ENCODE assay signal across 31 cellular contexts in the genomic region with DNA sequence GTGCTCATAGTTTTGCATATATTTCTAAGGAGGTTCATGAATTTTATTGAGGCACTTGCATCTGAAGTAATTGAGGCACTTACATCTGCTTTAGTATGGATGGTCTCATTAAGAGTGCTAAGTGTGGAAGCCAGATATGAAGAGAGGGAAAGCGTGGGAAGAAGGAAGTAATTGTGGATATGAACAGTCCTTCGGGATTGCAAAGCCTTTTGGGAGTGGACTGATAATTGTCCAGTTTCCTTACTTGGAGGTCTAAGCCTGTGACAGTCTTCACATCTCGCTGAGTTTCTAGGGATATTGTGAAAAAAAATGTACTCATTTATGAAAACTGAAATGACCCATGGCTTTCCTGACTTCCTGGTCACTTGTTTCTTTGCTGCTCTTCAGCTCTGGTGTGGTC.
"Had no signal": no experiment of that assay in that cellular context is flagged by ENCODE, and none has a peak within 500 bp of the region (broad histone marks: within the 10 kb centered on the region; RNA-seq: fewer than 3 reads in every experiment).

No MANE protein-coding gene starts in this region.

- H3K36me3 ChIP-seq: Peyer's patch, WERI-Rb-1 had no signal

- H3K27me3 ChIP-seq: Peyer's patch had no signal

- H3K9me3 ChIP-seq: Peyer's patch had no signal

- H3K4me2 ChIP-seq: KMS-11 had no signal

- ATAC-seq: activated CD8-positive, alpha-beta memory T cell treated with anti-CD3 and anti-CD28 coated beads, Interleukin-2, amount 10 ng/mL, durations not matched to agents 7 days and 5 days; activated naive CD8-positive, alpha-beta T cell treated with anti-CD3 and anti-CD28 coated beads, Interleukin-2, amount 50 U/mL, for 24 hours; PC-3 had no signal

- DNase-seq: activated CD4-positive, alpha-beta memory T cell treated with anti-CD3 and anti-CD28 coated beads, Interleukin-2, amount 10 ng/mL, durations not matched to agents 7 days and 5 days; activated CD4-positive, alpha-beta T cell treated with anti-CD3 and anti-CD28 coated beads for 1 hour; activated CD4-positive, alpha-beta T cell treated with anti-CD3 and anti-CD28 coated beads for 48 hours; activated CD4-positive, CD25-positive, alpha-beta regulatory T cell; activated CD8-positive, alpha-beta memory T cell treated with anti-CD3 and anti-CD28 coated beads for 24 hours; activated CD8-positive, alpha-beta memory T cell treated with anti-CD3 and anti-CD28 coated beads, Interleukin-2, amount 10 ng/mL, durations not matched to agents 7 days and 5 days; activated CD8-positive, alpha-beta memory T cell treated with anti-CD3 and anti-CD28 coated beads, Interleukin-2, amount 50 U/mL, for 48 hours; activated effector memory CD4-positive, alpha-beta T cell treated with Interleukin-2 at 50 U/mL for 16 hours; activated naive CD4-positive, alpha-beta T cell treated with anti-CD3 and anti-CD28 coated beads, Interleukin-2, amount 10 ng/mL, durations not matched to agents 7 days and 5 days; activated naive CD8-positive, alpha-beta T cell treated with anti-CD3 and anti-CD28 coated beads, Interleukin-2, amount 50 U/mL, for 24 hours; activated T-cell treated with anti-CD3 and anti-CD28 coated beads, Interleukin-2, amount 50 U/mL, for 48 hours; anterior cingulate cortex; MM.1S; MV-4-11; NCI-H1092; NCI-H187 treated with DMSO at 0.1 percent for 48 hours; NCI-H2081; NCI-H345; NCI-H524 treated with DMSO at 0.1 percent for 48 hours; NCI-H748 treated with DMSO at 0.1 percent for 48 hours; NK-92 treated with Interleukin-12 subunit alpha and Interleukin-12 subunit beta, amount 100 ng/mL, for 24 hours; PC-3; Peyer's patch; RPMI8226; SW 1271; T-helper 1 cell; T-helper 2 cell; T-helper 9 cell; WERI-Rb-1 had no signal

- H3K4me3 ChIP-seq: Peyer's patch had no signal

- FAIRE-seq: bronchial epithelial cell had no signal

- H3K9ac ChIP-seq: KMS-11 had no signal

- H3K27ac ChIP-seq: KMS-11, Peyer's patch, WERI-Rb-1 had no signal
